1 cellular context compared by ENCODE assay signal in the genomic region with DNA sequence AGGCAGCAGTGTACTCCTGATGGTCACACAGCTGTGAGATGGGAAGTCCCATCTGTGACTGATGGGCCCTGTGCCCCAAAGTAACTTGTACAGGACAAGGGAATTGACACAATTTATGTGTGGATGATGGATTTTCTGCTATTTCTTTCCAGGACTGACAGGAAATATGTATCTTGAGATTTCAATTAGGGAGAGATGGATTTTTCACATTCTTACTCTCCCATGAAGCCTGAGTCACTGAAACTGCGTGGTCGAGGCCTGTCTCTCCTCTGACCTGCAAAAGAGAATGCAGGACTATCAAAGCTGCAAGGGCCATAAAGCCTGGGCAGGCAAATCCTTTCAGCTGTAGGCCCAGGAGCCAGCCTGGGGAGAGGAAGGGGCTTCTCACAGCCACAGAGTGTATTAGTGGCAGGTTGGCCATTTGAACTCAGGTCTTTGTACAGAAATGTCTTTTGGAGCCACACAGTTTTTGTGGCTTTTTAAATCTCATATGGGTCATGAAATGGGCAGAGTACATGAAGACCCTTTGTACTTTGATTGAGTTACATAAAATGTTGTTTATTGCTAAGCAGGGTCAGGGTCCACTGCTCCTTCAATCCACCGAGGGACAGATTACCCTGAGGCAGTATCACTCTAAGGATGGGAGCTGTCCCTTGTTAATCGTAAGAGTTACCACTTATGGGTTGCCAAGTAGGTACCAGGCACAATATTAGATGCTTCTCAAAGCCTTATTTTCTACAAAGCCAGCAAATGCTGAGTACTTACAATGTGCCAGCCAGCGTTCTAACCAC.
TF ChIP-seq lines count a peak whose summit lies in the region.

No MANE protein-coding gene starts in this region.

TF ChIP-seq in SK-N-SH, 30 proteins besides CTCF, POLR2A, EP300 and RAD21 (continued from another document):
- no peak for TF ChIP-seq USF1 (IDR thresholded peaks at IDR 0.05; ENCODE audit: borderline replicate concordance, low read depth)
- TF ChIP-seq MEF2A (IDR thresholded peaks at IDR 0.05; ENCODE audit: borderline replicate concordance, low read depth) = no peak
- 0 out of 2 replicates have a peak, but pooled peaks have one; percentile 20 for TF ChIP-seq MAX (IDR thresholded peaks at IDR 0.05; ENCODE audit: low read depth)
- peak; percentile 33; the same call in 1 of the 2 replicates for TF ChIP-seq SIN3A (IDR thresholded peaks at IDR 0.05; ENCODE audit: borderline replicate concordance, low read depth, low read length)
- no peak for TF ChIP-seq NRF1 (IDR thresholded peaks at IDR 0.05; ENCODE audit: low read depth, low read length)
- TF ChIP-seq IRF3 (IDR thresholded peaks at IDR 0.05; ENCODE audit: low read depth, low read length) = no peak
- peak; percentile 19; the same call in 1 of the 2 replicates for TF ChIP-seq RXRA (IDR thresholded peaks at IDR 0.05; ENCODE audit: borderline replicate concordance, low read depth)
- no peak for TF ChIP-seq GATA2 (CRISPR knock-in tag; IDR thresholded peaks at IDR 0.05)
- TF ChIP-seq JUND (IDR thresholded peaks at IDR 0.05) = peak; percentile 51
- no peak for TF ChIP-seq FOXM1 (IDR thresholded peaks at IDR 0.05; ENCODE audit: low read depth)
- peak; percentile 33; the same call in 1 of the 2 replicates for TF ChIP-seq ZBTB33 (IDR thresholded peaks at IDR 0.05; ENCODE audit: borderline replicate concordance, low read depth)
- TF ChIP-seq RFX5 (IDR thresholded peaks at IDR 0.05; ENCODE audit: low read length) = no peak
- TF ChIP-seq, protein P1, sequence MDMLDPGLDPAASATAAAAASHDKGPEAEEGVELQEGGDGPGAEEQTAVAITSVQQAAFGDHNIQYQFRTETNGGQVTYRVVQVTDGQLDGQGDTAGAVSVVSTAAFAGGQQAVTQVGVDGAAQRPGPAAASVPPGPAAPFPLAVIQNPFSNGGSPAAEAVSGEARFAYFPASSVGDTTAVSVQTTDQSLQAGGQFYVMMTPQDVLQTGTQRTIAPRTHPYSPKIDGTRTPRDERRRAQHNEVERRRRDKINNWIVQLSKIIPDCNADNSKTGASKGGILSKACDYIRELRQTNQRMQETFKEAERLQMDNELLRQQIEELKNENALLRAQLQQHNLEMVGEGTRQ (IDR thresholded peaks at IDR 0.05; ENCODE audit: borderline replicate concordance, low read depth, low read length) = no peak
- TF ChIP-seq POLR2AphosphoS5 (IDR thresholded peaks at IDR 0.05; ENCODE audit: low read depth, low read length) = peak; percentile 43; the same call in 1 of the 2 replicates
- TF ChIP-seq, protein P2, sequence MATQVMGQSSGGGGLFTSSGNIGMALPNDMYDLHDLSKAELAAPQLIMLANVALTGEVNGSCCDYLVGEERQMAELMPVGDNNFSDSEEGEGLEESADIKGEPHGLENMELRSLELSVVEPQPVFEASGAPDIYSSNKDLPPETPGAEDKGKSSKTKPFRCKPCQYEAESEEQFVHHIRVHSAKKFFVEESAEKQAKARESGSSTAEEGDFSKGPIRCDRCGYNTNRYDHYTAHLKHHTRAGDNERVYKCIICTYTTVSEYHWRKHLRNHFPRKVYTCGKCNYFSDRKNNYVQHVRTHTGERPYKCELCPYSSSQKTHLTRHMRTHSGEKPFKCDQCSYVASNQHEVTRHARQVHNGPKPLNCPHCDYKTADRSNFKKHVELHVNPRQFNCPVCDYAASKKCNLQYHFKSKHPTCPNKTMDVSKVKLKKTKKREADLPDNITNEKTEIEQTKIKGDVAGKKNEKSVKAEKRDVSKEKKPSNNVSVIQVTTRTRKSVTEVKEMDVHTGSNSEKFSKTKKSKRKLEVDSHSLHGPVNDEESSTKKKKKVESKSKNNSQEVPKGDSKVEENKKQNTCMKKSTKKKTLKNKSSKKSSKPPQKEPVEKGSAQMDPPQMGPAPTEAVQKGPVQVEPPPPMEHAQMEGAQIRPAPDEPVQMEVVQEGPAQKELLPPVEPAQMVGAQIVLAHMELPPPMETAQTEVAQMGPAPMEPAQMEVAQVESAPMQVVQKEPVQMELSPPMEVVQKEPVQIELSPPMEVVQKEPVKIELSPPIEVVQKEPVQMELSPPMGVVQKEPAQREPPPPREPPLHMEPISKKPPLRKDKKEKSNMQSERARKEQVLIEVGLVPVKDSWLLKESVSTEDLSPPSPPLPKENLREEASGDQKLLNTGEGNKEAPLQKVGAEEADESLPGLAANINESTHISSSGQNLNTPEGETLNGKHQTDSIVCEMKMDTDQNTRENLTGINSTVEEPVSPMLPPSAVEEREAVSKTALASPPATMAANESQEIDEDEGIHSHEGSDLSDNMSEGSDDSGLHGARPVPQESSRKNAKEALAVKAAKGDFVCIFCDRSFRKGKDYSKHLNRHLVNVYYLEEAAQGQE (IDR thresholded peaks at IDR 0.05; ENCODE audit: low read depth, low read length) = no peak
- no peak for TF ChIP-seq TAF1 (IDR thresholded peaks at IDR 0.05; ENCODE audit: borderline replicate concordance, low read depth, low read length)
- TF ChIP-seq EZH2phosphoT487 (IDR thresholded peaks at IDR 0.05; ENCODE audit: borderline replicate concordance, low read depth) = no peak
- TF ChIP-seq FOXJ3 (CRISPR knock-in tag; IDR thresholded peaks at IDR 0.05) = no peak
- TF ChIP-seq GABPA (IDR thresholded peaks at IDR 0.05; ENCODE audit: low read depth) = no peak
